ENCODE assay signal across 8 cellular contexts in the genomic region with DNA sequence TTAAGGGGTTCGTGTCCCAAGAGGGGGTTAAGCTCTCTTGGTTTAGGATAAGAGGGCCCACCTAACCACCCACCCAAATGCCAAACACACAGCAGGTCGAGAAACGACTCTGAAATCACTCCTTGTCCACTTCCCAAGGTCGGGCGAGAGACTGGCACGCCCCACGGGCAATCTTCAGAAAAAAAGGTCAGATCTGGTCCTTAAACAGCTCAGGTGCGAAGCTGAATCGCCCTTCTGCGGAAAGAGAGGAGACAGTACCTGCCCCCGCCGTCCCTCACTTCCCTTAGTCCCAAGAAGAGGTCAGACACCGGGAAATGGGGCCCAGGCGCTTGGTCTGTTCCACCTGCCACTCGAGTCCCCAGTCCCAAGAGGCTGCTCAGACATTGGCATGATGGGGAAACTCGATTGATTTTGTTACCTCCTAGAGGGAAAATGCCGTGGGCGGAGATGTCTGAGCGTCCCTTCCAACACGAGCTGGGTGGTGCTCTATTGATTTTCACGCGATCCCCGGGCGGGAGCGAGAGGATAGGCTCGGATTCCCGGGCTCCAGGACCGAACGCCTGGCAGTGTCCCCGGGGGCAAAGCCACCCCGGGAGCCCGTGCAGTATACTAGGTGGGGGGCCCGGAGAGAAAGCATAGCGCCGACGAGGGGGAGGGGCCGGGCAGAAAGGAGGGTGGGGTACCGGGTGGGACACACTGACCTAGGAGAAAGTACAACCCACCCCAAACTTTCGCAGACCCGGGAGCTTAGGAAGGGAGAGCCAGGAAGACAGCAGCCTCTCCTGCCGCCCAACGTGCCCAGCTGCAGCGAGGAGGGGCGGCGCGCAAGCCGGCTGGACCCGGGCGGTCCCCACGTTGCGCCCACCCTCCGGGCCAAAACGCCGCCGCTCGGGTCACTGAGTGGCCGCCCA. TPM values are rescaled to one million over a fixed set of nuclear protein-coding genes. Genes with fewer than 3 reads are reported as not detected.
DNase-seq lines count a peak whose midpoint lies in the region; ATAC-seq and TF ChIP-seq lines count a peak whose summit lies in the region.

No MANE protein-coding gene starts in this region.

- peaks cover 52% of the 10 kb centered on the region for H3K27me3 Mint-ChIP-seq in activated CD8-positive, alpha-beta T cell treated with anti-CD3 and anti-CD28 coated beads, Interleukin-2, amount 10 ng/mL, durations not matched to agents 7 days and 5 days (ENCODE audit: low read depth)
- H3K27me3 Mint-ChIP-seq in glutamatergic neuron (ENCODE audit: unreplicated experiment), result peaks cover 12% of the 10 kb centered on the region
- H3K27me3 Mint-ChIP-seq in progenitor cell of endocrine pancreas, result peaks cover 39% of the 10 kb centered on the region

- POLR2A ChIA-PET in activated CD8-positive, alpha-beta T cell treated with anti-CD3 and anti-CD28 coated beads, Interleukin-2, amount 10 ng/mL, durations not matched to agents 7 days and 5 days (lab: Charles Lee), result no interaction called here

- H3K4me1 Mint-ChIP-seq in activated CD8-positive, alpha-beta T cell treated with anti-CD3 and anti-CD28 coated beads, Interleukin-2, amount 10 ng/mL, durations not matched to agents 7 days and 5 days (ENCODE audit: low read depth), result peaks cover 11% of the 10 kb centered on the region
- H3K4me1 Mint-ChIP-seq in glutamatergic neuron (ENCODE audit: low read depth, unreplicated experiment), result peaks cover 5% of the 10 kb centered on the region
- H3K4me1 Mint-ChIP-seq in progenitor cell of endocrine pancreas (ENCODE audit: low read depth), result peaks cover 22% of the 10 kb centered on the region

- peak; percentile 10 for ATAC-seq in activated CD8-positive, alpha-beta T cell treated with anti-CD3 and anti-CD28 coated beads, Interleukin-2, amount 10 ng/mL, durations not matched to agents 7 days and 5 days
- ATAC-seq in HG02938 (IDR thresholded peaks at IDR 0.05; ENCODE audit: unreplicated experiment), result no peak

- H3K27me3 ChIP-seq in HL-60 (ENCODE audit: insufficient read depth, poor library complexity, severe bottlenecking), result peaks cover 66% of the 10 kb centered on the region

- CTCF ChIA-PET in activated CD8-positive, alpha-beta T cell treated with anti-CD3 and anti-CD28 coated beads, Interleukin-2, amount 10 ng/mL, durations not matched to agents 7 days and 5 days (lab: Charles Lee), result interaction anchor here (0.7 to 2.5 kb wide), 9 partner anchors 10 to 959 kb away, joined by 3 to 11 read pairs (median 4); no protein-coding TSS in a partner anchor

- no peaks in the 10 kb centered on the region for H3K36me3 Mint-ChIP-seq in activated CD8-positive, alpha-beta T cell treated with anti-CD3 and anti-CD28 coated beads, Interleukin-2, amount 10 ng/mL, durations not matched to agents 7 days and 5 days (ENCODE audit: low read depth)
- H3K36me3 Mint-ChIP-seq in glutamatergic neuron (ENCODE audit: unreplicated experiment) (no peaks in the 10 kb centered on the region), progenitor cell of endocrine pancreas (ENCODE audit: insufficient read depth) (peaks cover 2% of the 10 kb centered on the region)

- no peak overlapping the region for H3K27ac Mint-ChIP-seq in activated CD8-positive, alpha-beta T cell treated with anti-CD3 and anti-CD28 coated beads, Interleukin-2, amount 10 ng/mL, durations not matched to agents 7 days and 5 days
- no peak overlapping the region for H3K27ac Mint-ChIP-seq in glutamatergic neuron (ENCODE audit: unreplicated experiment)
- H3K27ac Mint-ChIP-seq in progenitor cell of endocrine pancreas, result peak overlapping the region; percentile 91

- peak overlapping the region; percentile 64 for H3K4me3 Mint-ChIP-seq in activated CD8-positive, alpha-beta T cell treated with anti-CD3 and anti-CD28 coated beads, Interleukin-2, amount 10 ng/mL, durations not matched to agents 7 days and 5 days
- peak overlapping the region; percentile 88 for H3K4me3 Mint-ChIP-seq in glutamatergic neuron (ENCODE audit: unreplicated experiment)
- peak overlapping the region; percentile 83 for H3K4me3 Mint-ChIP-seq in progenitor cell of endocrine pancreas (ENCODE audit: low read depth)

- DNase-seq in DMS53 treated with DMSO at 0.1 percent for 48 hours (lab: John Stamatoyannopoulos, UW; ENCODE audit: unreplicated experiment), result peak; percentile 20
- no peak for DNase-seq in HL-60 (ENCODE audit: low read depth in 1 of 2, low spot score in 1 of 2)
- DNase-seq in activated CD8-positive, alpha-beta T cell treated with anti-CD3 and anti-CD28 coated beads, Interleukin-2, amount 10 ng/mL, durations not matched to agents 7 days and 5 days, result no peak
- DNase-seq in glutamatergic neuron, result peak; percentile 54
- peak; percentile 23 for DNase-seq in progenitor cell of endocrine pancreas (ENCODE audit: low spot score, unreplicated experiment)
- no peak for DNase-seq in germinal center (ENCODE audit: low spot score)
- DNase-seq in NK-92 (lab: John Stamatoyannopoulos, UW; ENCODE audit: unreplicated experiment), result no peak

- no peak for TF ChIP-seq CTCF in HL-60 (IDR thresholded peaks at IDR 0.05; ENCODE audit: insufficient read depth, low read length)
- no peak for TF ChIP-seq CTCF in glutamatergic neuron (IDR thresholded peaks at IDR 0.05; ENCODE audit: partially characterized antibody, unreplicated experiment)
- no peak for TF ChIP-seq CTCF in progenitor cell of endocrine pancreas (IDR thresholded peaks at IDR 0.05; ENCODE audit: unreplicated experiment)

- no peak overlapping the region for H3K27ac ChIP-seq in HL-60 (replicated peaks)

- H3K4me3 ChIP-seq in HL-60 (replicated peaks; ENCODE audit: insufficient read depth, low read length), result peak overlapping the region; percentile 25

- H3K9me3 Mint-ChIP-seq in activated CD8-positive, alpha-beta T cell treated with anti-CD3 and anti-CD28 coated beads, Interleukin-2, amount 10 ng/mL, durations not matched to agents 7 days and 5 days (ENCODE audit: insufficient read depth), result no peaks in the 10 kb centered on the region
- H3K9me3 Mint-ChIP-seq in glutamatergic neuron (ENCODE audit: unreplicated experiment) (peaks cover 10% of the 10 kb centered on the region), progenitor cell of endocrine pancreas (ENCODE audit: low read depth) (no peaks in the 10 kb centered on the region)

RNA-seq across cellular contexts. Expression of a gene that starts 1.1 kb away (rescaled TPM):
- not detected for total RNA-seq in activated CD8-positive, alpha-beta T cell treated with anti-CD3 and anti-CD28 coated beads, Interleukin-2, amount 10 ng/mL, durations not matched to agents 7 days and 5 days
- 1.6 TPM for total RNA-seq in glutamatergic neuron (ENCODE audit: unreplicated experiment)
- 22.4 and 24.0 TPM in 2 replicates for total RNA-seq in progenitor cell of endocrine pancreas

Comparison
In these comparisons a context has a peak if more than half of its experiments do, and no peak if none do; other contexts are left out.
1. DNase-seq: peak in DMS53 treated with DMSO at 0.1 percent for 48 hours (single experiment), glutamatergic neuron (single experiment) and progenitor cell of endocrine pancreas (single experiment); none in HL-60 (0 of 2), activated CD8-positive, alpha-beta T cell treated with anti-CD3 and anti-CD28 coated beads, Interleukin-2, amount 10 ng/mL, durations not matched to agents 7 days and 5 days (single experiment), germinal center (single experiment) and NK-92 (single experiment).
2. Peak in every context shown above with its lines, with median percentiles within 50 percentile points of each other: H3K4me3 Mint-ChIP-seq.